1 cellular context compared by ENCODE assay signal in the genomic region with DNA sequence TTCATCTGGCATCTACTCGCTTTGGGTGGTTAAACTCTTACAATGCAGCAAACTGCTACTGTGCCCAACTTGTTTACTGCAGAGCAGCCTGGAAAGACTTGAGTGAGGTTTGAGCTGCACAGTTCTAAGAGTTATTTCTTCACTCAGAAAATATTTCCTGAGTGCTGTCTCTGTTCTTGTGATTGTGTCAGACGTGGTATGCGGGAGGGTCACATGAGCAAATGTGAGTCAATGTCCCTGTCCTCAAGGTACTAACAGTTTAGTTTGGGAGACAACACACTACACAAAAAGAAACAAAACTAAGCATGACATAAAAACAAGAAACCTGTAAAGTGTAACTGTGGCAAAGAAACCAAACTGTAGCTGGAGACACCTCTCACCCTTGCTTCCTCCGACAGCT.
TF ChIP-seq lines count a peak whose summit lies in the region.

No MANE protein-coding gene starts in this region.

TF ChIP-seq in WTC11, 78 proteins besides CTCF, POLR2A, EP300 and RAD21 (continued from another document):
- TF ChIP-seq, protein P1, sequence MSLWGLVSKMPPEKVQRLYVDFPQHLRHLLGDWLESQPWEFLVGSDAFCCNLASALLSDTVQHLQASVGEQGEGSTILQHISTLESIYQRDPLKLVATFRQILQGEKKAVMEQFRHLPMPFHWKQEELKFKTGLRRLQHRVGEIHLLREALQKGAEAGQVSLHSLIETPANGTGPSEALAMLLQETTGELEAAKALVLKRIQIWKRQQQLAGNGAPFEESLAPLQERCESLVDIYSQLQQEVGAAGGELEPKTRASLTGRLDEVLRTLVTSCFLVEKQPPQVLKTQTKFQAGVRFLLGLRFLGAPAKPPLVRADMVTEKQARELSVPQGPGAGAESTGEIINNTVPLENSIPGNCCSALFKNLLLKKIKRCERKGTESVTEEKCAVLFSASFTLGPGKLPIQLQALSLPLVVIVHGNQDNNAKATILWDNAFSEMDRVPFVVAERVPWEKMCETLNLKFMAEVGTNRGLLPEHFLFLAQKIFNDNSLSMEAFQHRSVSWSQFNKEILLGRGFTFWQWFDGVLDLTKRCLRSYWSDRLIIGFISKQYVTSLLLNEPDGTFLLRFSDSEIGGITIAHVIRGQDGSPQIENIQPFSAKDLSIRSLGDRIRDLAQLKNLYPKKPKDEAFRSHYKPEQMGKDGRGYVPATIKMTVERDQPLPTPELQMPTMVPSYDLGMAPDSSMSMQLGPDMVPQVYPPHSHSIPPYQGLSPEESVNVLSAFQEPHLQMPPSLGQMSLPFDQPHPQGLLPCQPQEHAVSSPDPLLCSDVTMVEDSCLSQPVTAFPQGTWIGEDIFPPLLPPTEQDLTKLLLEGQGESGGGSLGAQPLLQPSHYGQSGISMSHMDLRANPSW (CRISPR knock-in tag; conservative IDR thresholded peaks at IDR 0.05; ENCODE audit: low read depth), result no peak
- TF ChIP-seq, protein P2, sequence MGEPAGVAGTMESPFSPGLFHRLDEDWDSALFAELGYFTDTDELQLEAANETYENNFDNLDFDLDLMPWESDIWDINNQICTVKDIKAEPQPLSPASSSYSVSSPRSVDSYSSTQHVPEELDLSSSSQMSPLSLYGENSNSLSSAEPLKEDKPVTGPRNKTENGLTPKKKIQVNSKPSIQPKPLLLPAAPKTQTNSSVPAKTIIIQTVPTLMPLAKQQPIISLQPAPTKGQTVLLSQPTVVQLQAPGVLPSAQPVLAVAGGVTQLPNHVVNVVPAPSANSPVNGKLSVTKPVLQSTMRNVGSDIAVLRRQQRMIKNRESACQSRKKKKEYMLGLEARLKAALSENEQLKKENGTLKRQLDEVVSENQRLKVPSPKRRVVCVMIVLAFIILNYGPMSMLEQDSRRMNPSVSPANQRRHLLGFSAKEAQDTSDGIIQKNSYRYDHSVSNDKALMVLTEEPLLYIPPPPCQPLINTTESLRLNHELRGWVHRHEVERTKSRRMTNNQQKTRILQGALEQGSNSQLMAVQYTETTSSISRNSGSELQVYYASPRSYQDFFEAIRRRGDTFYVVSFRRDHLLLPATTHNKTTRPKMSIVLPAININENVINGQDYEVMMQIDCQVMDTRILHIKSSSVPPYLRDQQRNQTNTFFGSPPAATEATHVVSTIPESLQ (CRISPR knock-in tag; IDR thresholded peaks at IDR 0.05), result no peak
- TF ChIP-seq ZNF232 (CRISPR knock-in tag; IDR thresholded peaks at IDR 0.05) (no peak), ZNF317 (CRISPR knock-in tag; IDR thresholded peaks at IDR 0.05; ENCODE audit: borderline replicate concordance, low read depth) (no peak), ZNF263 (CRISPR knock-in tag; IDR thresholded peaks at IDR 0.05; ENCODE audit: low read depth) (no peak), GABPB1 (CRISPR knock-in tag; IDR thresholded peaks at IDR 0.05) (no peak), TEAD1 (CRISPR knock-in tag; IDR thresholded peaks at IDR 0.05) (no peak), ZNF219 (CRISPR knock-in tag; IDR thresholded peaks at IDR 0.05; ENCODE audit: borderline replicate concordance) (no peak), ZNF121 (CRISPR knock-in tag; IDR thresholded peaks at IDR 0.05) (no peak), SP1 (CRISPR knock-in tag; conservative IDR thresholded peaks at IDR 0.05) (no peak), ELF4 (CRISPR knock-in tag; IDR thresholded peaks at IDR 0.05; ENCODE audit: low read depth) (no peak), KAT7 (CRISPR knock-in tag; IDR thresholded peaks at IDR 0.05; ENCODE audit: borderline replicate concordance) (no peak), NFATC4 (CRISPR knock-in tag; IDR thresholded peaks at IDR 0.05) (no peak)
- TF ChIP-seq, protein P3, sequence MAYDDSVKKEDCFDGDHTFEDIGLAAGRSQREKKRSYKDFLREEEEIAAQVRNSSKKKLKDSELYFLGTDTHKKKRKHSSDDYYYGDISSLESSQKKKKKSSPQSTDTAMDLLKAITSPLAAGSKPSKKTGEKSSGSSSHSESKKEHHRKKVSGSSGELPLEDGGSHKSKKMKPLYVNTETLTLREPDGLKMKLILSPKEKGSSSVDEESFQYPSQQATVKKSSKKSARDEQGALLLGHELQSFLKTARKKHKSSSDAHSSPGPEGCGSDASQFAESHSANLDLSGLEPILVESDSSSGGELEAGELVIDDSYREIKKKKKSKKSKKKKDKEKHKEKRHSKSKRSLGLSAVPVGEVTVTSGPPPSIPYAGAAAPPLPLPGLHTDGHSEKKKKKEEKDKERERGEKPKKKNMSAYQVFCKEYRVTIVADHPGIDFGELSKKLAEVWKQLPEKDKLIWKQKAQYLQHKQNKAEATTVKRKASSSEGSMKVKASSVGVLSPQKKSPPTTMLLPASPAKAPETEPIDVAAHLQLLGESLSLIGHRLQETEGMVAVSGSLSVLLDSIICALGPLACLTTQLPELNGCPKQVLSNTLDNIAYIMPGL (CRISPR knock-in tag; IDR thresholded peaks at IDR 0.05), result no peak
TF ChIP-seq in WTC11: peak in this region for 0.
